In genomic region chr5:64768358-64769312, GRCh38 we compare ENCODE assay signal across 1 cellular context.
TF ChIP-seq lines count a peak whose summit lies in the region.

Gene CWC27 (plus strand): TSS chr5:64768930. CDS start chr5:64769147, 217 bp downstream.
Gene SREK1IP1 (minus strand): TSS chr5:64768691. CDS start chr5:64768517, 174 bp downstream.

TF ChIP-seq in SK-N-SH, 30 proteins besides CTCF, POLR2A, EP300 and RAD21 (continued from another document):
- TF ChIP-seq REST (IDR thresholded peaks at IDR 0.05; ENCODE audit: low read depth, low read length) (0 out of 2 replicates have a peak, but pooled peaks have one; percentile 22), FOSL2 (IDR thresholded peaks at IDR 0.05; ENCODE audit: borderline replicate concordance, low read depth) (no peak), ZBTB33 (IDR thresholded peaks at IDR 0.05; ENCODE audit: borderline replicate concordance, low read depth) (no peak), NFIC (IDR thresholded peaks at IDR 0.05; ENCODE audit: borderline replicate concordance) (no peak), SIN3A (IDR thresholded peaks at IDR 0.05; ENCODE audit: borderline replicate concordance, low read depth, low read length) (peak; percentile 88; the same call in 1 of the 2 replicates), JUND (IDR thresholded peaks at IDR 0.05) (peak; percentile 5; the same call in 1 of the 2 replicates), TEAD4 (IDR thresholded peaks at IDR 0.05; ENCODE audit: borderline replicate concordance, insufficient read depth) (no peak), EZH2phosphoT487 (IDR thresholded peaks at IDR 0.05; ENCODE audit: borderline replicate concordance, low read depth) (no peak), RXRA (IDR thresholded peaks at IDR 0.05; ENCODE audit: borderline replicate concordance, low read depth) (no peak), PBX3 (IDR thresholded peaks at IDR 0.05) (0 out of 2 replicates have a peak, but pooled peaks have one; percentile 52), TCF12 (IDR thresholded peaks at IDR 0.05) (peak; percentile 22; the same call in 1 of the 2 replicates), MAX (IDR thresholded peaks at IDR 0.05; ENCODE audit: low read depth) (peak; percentile 88), ELF1 (IDR thresholded peaks at IDR 0.05) (peak; percentile 47; the same call in 1 of the 2 replicates), MXI1 (IDR thresholded peaks at IDR 0.05; ENCODE audit: low read depth, low read length) (peak; percentile 94), SMC3 (IDR thresholded peaks at IDR 0.05; ENCODE audit: low read depth, low read length) (no peak), GABPA (IDR thresholded peaks at IDR 0.05; ENCODE audit: low read depth) (peak; percentile 62)
